Comparison of ENCODE assay signal across 9 cellular contexts in genomic region chr3:43742935-43743334, GRCh38. TPM values are rescaled to one million over a fixed set of nuclear protein-coding genes. Genes with fewer than 3 reads are reported as not detected.
DNase-seq lines count a peak whose midpoint lies in the region; ATAC-seq and TF ChIP-seq lines count a peak whose summit lies in the region.
"Had no signal": no experiment of that assay in that cellular context is flagged by ENCODE, and none has a peak within 500 bp of the region (broad histone marks: within the 10 kb centered on the region; RNA-seq: fewer than 3 reads in every experiment).

No MANE protein-coding gene starts in this region.

- H3K18ac ChIP-seq in mesendoderm (ENCODE audit: low read length): no peak overlapping the region

- DNase-seq in AG04450 (ENCODE audit: low read depth, low spot score) (no peak), Kasumi-1 (lab: John Stamatoyannopoulos, UW) (peak; percentile 3 to 15), choroid plexus epithelial cell (ENCODE audit: low read depth) (peak; percentile 87), lung microvascular endothelial cell (ENCODE audit: low read depth in 2 of 2) (peak; percentile 24 to 74), NCI-H146 treated with DMSO at 0.1 percent for 48 hours (lab: John Stamatoyannopoulos, UW; ENCODE audit: unreplicated experiment) (no peak), mesendoderm (no peak), NCI-H1105 treated with DMSO at 0.1 percent for 48 hours (lab: John Stamatoyannopoulos, UW) (no peak)
- DNase-seq: substantia nigra had no signal

- H3K36me3 ChIP-seq in mesendoderm (ENCODE audit: control insufficient read depth, insufficient read depth, low read length): no peaks in the 10 kb centered on the region

- no peaks in the 10 kb centered on the region for H3K4me1 ChIP-seq in mesendoderm (ENCODE audit: control insufficient read depth, low read depth, low read length)

- H3K27me3 ChIP-seq in AG04450 (ENCODE audit: control insufficient read depth, insufficient read depth, low read length) (no peaks in the 10 kb centered on the region), mesendoderm (ENCODE audit: insufficient read depth, low read length, poor library complexity) (no peaks in the 10 kb centered on the region)

- no peak overlapping the region for H2BK15ac ChIP-seq in mesendoderm (replicated peaks; ENCODE audit: low read depth)

- H3K23ac ChIP-seq in mesendoderm (ENCODE audit: low read length): no peak overlapping the region

- no peak overlapping the region for H3K4ac ChIP-seq in mesendoderm (ENCODE audit: low read depth, low read length)

- POLR2A ChIA-PET in AG04450 (lab: Yijun Ruan, JAX): no interaction called here

- H3K79me2 ChIP-seq in mesendoderm (ENCODE audit: control insufficient read depth, insufficient read depth, low read length): no peaks in the 10 kb centered on the region

- TF ChIP-seq CTCF in AG04450 (IDR thresholded peaks at IDR 0.05; ENCODE audit: low read depth, low read length): peak; percentile 43
- TF ChIP-seq CTCF in choroid plexus epithelial cell (conservative IDR thresholded peaks at IDR 0.05; ENCODE audit: low read depth, low read length): peak; percentile 35

- H3K79me1 ChIP-seq in mesendoderm (ENCODE audit: low read length): no peaks in the 10 kb centered on the region

- no peak for ATAC-seq in HG02588 (IDR thresholded peaks at IDR 0.05; ENCODE audit: unreplicated experiment)

- no peak overlapping the region for H3K27ac ChIP-seq in AG04450 (ENCODE audit: low read depth, low read length)
- no peak overlapping the region for H3K27ac ChIP-seq in mesendoderm (ENCODE audit: low read depth, low read length)

- H4K5ac ChIP-seq in mesendoderm (ENCODE audit: low read length): no peak overlapping the region

- H2AK5ac ChIP-seq in mesendoderm (ENCODE audit: low read length): no peak overlapping the region

- no peak overlapping the region for H2BK5ac ChIP-seq in mesendoderm (ENCODE audit: low read length)

- H3K4me3 ChIP-seq in AG04450 (ENCODE audit: low read depth, low read length) (no peak overlapping the region), choroid plexus epithelial cell (ENCODE audit: low read depth, low read length) (no peak overlapping the region), mesendoderm (ENCODE audit: low read length) (no peak overlapping the region)

- H3K56ac ChIP-seq in mesendoderm (ENCODE audit: low read length): no peak overlapping the region

- CTCF ChIA-PET in AG04450 (lab: Charles Lee): interaction anchor here (0.6 to 2.3 kb wide), 4 partner anchors 10 to 637 kb away, joined by 4 to 8 read pairs (median 4); no protein-coding TSS in a partner anchor

- no peak overlapping the region for H3K4me2 ChIP-seq in mesendoderm (ENCODE audit: low read length)

- no peak overlapping the region for H3K9ac ChIP-seq in mesendoderm (ENCODE audit: low read length)

- 100% methylated on average over 2 of the region's 4 CpGs for WGBS in mesendoderm (ENCODE audit: extremely low coverage, insufficient coverage, low lambda C conversion rate)

- no peak overlapping the region for H4K8ac ChIP-seq in mesendoderm (ENCODE audit: low read depth, low read length)

- H3K9me3 ChIP-seq in AG04450 (ENCODE audit: control insufficient read depth, insufficient read depth, low read length): peaks cover 10% of the 10 kb centered on the region

- no peak overlapping the region for H2BK120ac ChIP-seq in mesendoderm (ENCODE audit: low read depth, low read length)

RNA-seq across cellular contexts. Expression of gene ABHD5, which starts 52.2 kb away (rescaled TPM):
- 63.5 and 88.7 TPM in 2 replicates for polyA plus RNA-seq in AG04450 (2011; rRNA removed)
- 41.7 and 59.4 TPM in 2 replicates for polyA minus RNA-seq in AG04450 (2011; rRNA and poly(A)+ RNA removed)
- total RNA-seq in lung microvascular endothelial cell: 9.1 and 9.8 TPM in 2 replicates
- 16.9 TPM for polyA plus RNA-seq in mesendoderm (2013, experiment 1 of 2)
- polyA plus RNA-seq in mesendoderm (2013, experiment 2 of 2): 16.2 TPM

Comparison
In these comparisons a context has a peak if more than half of its experiments do, and no peak if none do; other contexts are left out.
1. DNase-seq: peak in Kasumi-1 (2 of 2), choroid plexus epithelial cell (single experiment) and lung microvascular endothelial cell (2 of 2); none in AG04450 (single experiment), NCI-H146 treated with DMSO at 0.1 percent for 48 hours (single experiment), mesendoderm (single experiment) and NCI-H1105 treated with DMSO at 0.1 percent for 48 hours (single experiment).